In genomic region chr7:27994639-27995038, GRCh38 we compare ENCODE assay signal across 10 cellular contexts.
DNase-seq lines count a peak whose midpoint lies in the region; ATAC-seq and TF ChIP-seq lines count a peak whose summit lies in the region.
"Had no signal": no experiment of that assay in that cellular context is flagged by ENCODE, and none has a peak within 500 bp of the region (broad histone marks: within the 10 kb centered on the region; RNA-seq: fewer than 3 reads in every experiment).

No MANE protein-coding gene starts in this region.

- H3K4me3 Mint-ChIP-seq in natural killer cell: peak overlapping the region; percentile 47
- H3K4me3 Mint-ChIP-seq: activated CD4-positive, alpha-beta T cell treated with anti-CD3 and anti-CD28 coated beads, Interleukin-2, amount 10 ng/mL, durations not matched to agents 24 days and 14 days; naive thymus-derived CD4-positive, alpha-beta T cell had no signal

- ATAC-seq in SK-N-SH treated with all-trans-retinoic acid at 6 μM for 48 hours (peak; percentile 90), natural killer cell (peak; percentile 35 to 51 (median 45)), GM21529 (IDR thresholded peaks at IDR 0.05; ENCODE audit: unreplicated experiment) (no peak), GM21723 (IDR thresholded peaks at IDR 0.05; ENCODE audit: unreplicated experiment) (no peak)
- ATAC-seq: naive thymus-derived CD4-positive, alpha-beta T cell had no signal

- intact Hi-C loops in natural killer cell (cut with micrococcal nuclease): no loop called here

- no peak for TF ChIP-seq CTCF in natural killer cell (IDR thresholded peaks at IDR 0.05)

- no peaks in the 10 kb centered on the region for H3K36me3 Mint-ChIP-seq in natural killer cell

- H3K9me3 Mint-ChIP-seq in natural killer cell: no peaks in the 10 kb centered on the region
- H3K9me3 Mint-ChIP-seq: activated CD4-positive, alpha-beta T cell treated with anti-CD3 and anti-CD28 coated beads, Interleukin-2, amount 10 ng/mL, durations not matched to agents 24 days and 14 days had no signal

- H3K27me3 Mint-ChIP-seq in natural killer cell (ENCODE audit: low read depth in 2 of 2): no peaks in the 10 kb centered on the region

- DNase-seq in Daoy (ENCODE audit: low read depth) (peak; percentile 73), M059J (ENCODE audit: low read depth) (peak; percentile 81), natural killer cell (no peak), amniotic stem cell (lab: John Stamatoyannopoulos, UW) (no peak), D341Med (ENCODE audit: low spot score) (no peak)
- DNase-seq: activated CD4-positive, alpha-beta T cell treated with anti-CD3 and anti-CD28 coated beads, Interleukin-2, amount 10 ng/mL, durations not matched to agents 24 days and 14 days; naive thymus-derived CD4-positive, alpha-beta T cell had no signal

- peak overlapping the region; percentile 84 to 85 for H3K27ac Mint-ChIP-seq in natural killer cell
- H3K27ac Mint-ChIP-seq: activated CD4-positive, alpha-beta T cell treated with anti-CD3 and anti-CD28 coated beads, Interleukin-2, amount 10 ng/mL, durations not matched to agents 24 days and 14 days had no signal

- H3K4me1 Mint-ChIP-seq in natural killer cell: peaks cover 79 to 82% of the 10 kb centered on the region in 2 donors

TF ChIP-seq in SK-N-SH treated with all-trans-retinoic acid at 6 μM for 48 hours, 23 proteins besides CTCF, POLR2A, EP300 and RAD21:
- TF ChIP-seq CSDC2 (CRISPR knock-in tag; IDR thresholded peaks at IDR 0.05) (no peak), CSRNP3 (CRISPR knock-in tag; IDR thresholded peaks at IDR 0.05) (no peak), PATZ1 (CRISPR knock-in tag; IDR thresholded peaks at IDR 0.05; ENCODE audit: borderline replicate concordance) (no peak), ZC3H10 (CRISPR knock-in tag; IDR thresholded peaks at IDR 0.05) (no peak)

Comparison
In these comparisons a context has a peak if more than half of its experiments do, and no peak if none do; other contexts are left out.
1. DNase-seq: peak in Daoy (single experiment) and M059J (single experiment); none in natural killer cell (single experiment), amniotic stem cell (single experiment) and D341Med (single experiment).
2. ATAC-seq: peak in SK-N-SH treated with all-trans-retinoic acid at 6 μM for 48 hours (single experiment) and natural killer cell (3 of 3); none in GM21529 (single experiment) and GM21723 (single experiment).